ENCODE assay signal across 8 cellular contexts in genomic region chr7:134317434-134317833, GRCh38. TPM values are rescaled to one million over a fixed set of nuclear protein-coding genes. Genes with fewer than 3 reads are reported as not detected.
A peak's percentile ranks its signal among the peaks of the same experiment; 100 is the strongest.
DNase-seq lines count a peak whose midpoint lies in the region; TF ChIP-seq lines count a peak whose summit lies in the region.
"Had no signal": no experiment of that assay in that cellular context is flagged by ENCODE, and none has a peak within 500 bp of the region (broad histone marks: within the 10 kb centered on the region; RNA-seq: fewer than 3 reads in every experiment).

No MANE protein-coding gene starts in this region.

- intact Hi-C loops in spleen (cut with DNase I; ENCODE audit: low total_unique reads): no loop called here

- H3K27me3 ChIP-seq in iPS-15b (ENCODE audit: control insufficient read depth, insufficient read depth, low read length) (peaks cover 5% of the 10 kb centered on the region), spleen (replicated peaks in 1 of 7) (peaks cover 0 to 5% (median 0%) of the 10 kb centered on the region in 7 donors)
- H3K27me3 ChIP-seq: body of pancreas had no signal

- no peak overlapping the region for H3K27ac Mint-ChIP-seq in HFFc6

- H3K4me1 ChIP-seq in iPS-15b (ENCODE audit: control insufficient read depth, insufficient read depth, low read length) (peaks cover 5% of the 10 kb centered on the region), spleen (peaks cover 4 to 26% (median 14%) of the 10 kb centered on the region in 6 donors)

- no peak overlapping the region for H3K9ac ChIP-seq in iPS-15b (ENCODE audit: low read depth, low read length)

- H3K4me1 Mint-ChIP-seq in HFFc6 (ENCODE audit: low read depth): peaks cover 48% of the 10 kb centered on the region

- no peaks in the 10 kb centered on the region for H3K36me3 Mint-ChIP-seq in HFFc6 (ENCODE audit: low read depth)

- 74 to 78% (median 77%) methylated on average over 7 of the region's 7 CpGs for WGBS in spleen, 5 donors

- peak overlapping the region; percentile 92 for H3K4me3 Mint-ChIP-seq in HFFc6

- no peaks in the 10 kb centered on the region for H3K36me3 ChIP-seq in iPS-15b (ENCODE audit: control insufficient read depth, insufficient read depth, low read length)
- H3K36me3 ChIP-seq in spleen: peaks cover 0 to under 1% (median 0%) of the 10 kb centered on the region in 6 donors

- TF ChIP-seq CTCF in HFFc6 (IDR thresholded peaks at IDR 0.05) (no peak), WI38 (IDR thresholded peaks at IDR 0.05; ENCODE audit: low read depth, low read length) (no peak), spleen (IDR thresholded peaks at IDR 0.05 in 8 of 11, conservative IDR thresholded peaks at IDR 0.05 in 3 of 11) (no peak)

- DNase-seq in HFFc6: no peak
- no peak for DNase-seq in spleen
- no peak for DNase-seq in iPS-NIHi7 (ENCODE audit: extremely low spot score)
- DNase-seq in DMS114 treated with DMSO at 0.1 percent for 48 hours (lab: John Stamatoyannopoulos, UW; ENCODE audit: unreplicated experiment): no peak
- no peak for DNase-seq in NCI-H82 (lab: John Stamatoyannopoulos, UW)

- H3K27ac ChIP-seq in spleen: peak overlapping the region in 5 of 8 donors; percentile 75 to 84 (median 83)

- H3K9me3 Mint-ChIP-seq in HFFc6: no peaks in the 10 kb centered on the region

- H3K4me3 ChIP-seq in WI38 (ENCODE audit: low read depth, low read length) (peak overlapping the region; percentile 79), iPS-15b (ENCODE audit: low read depth, low read length) (peak overlapping the region; percentile 58), spleen (peak overlapping the region in 7 of 8 donors; percentile 78 to 96 (median 93))

- H3K27me3 Mint-ChIP-seq in HFFc6 (ENCODE audit: insufficient read depth): peaks cover 2% of the 10 kb centered on the region; the same call in 1 of the 2 replicates

- H3K9me3 ChIP-seq in iPS-15b (ENCODE audit: control insufficient read depth, insufficient read depth, low read length) (no peaks in the 10 kb centered on the region), spleen (no peaks in the 10 kb centered on the region)
- H3K9me3 ChIP-seq: body of pancreas had no signal

- no peak for TF ChIP-seq POLR2A in spleen (IDR thresholded peaks at IDR 0.05)

RNA-seq across cellular contexts. Expression of gene SLC35B4, which starts 0.7 kb away (rescaled TPM):
- 10 to 100 TPM; 21.0 to 32.3 (median 29.4) TPM for total RNA-seq in HFFc6 (2021; fragmentation: NEBNext Ultra II Directional; extraction: Animal tissue kit (Norgen Biotek cat#: 25700))
- total RNA-seq in spleen: 10 to 100 TPM; 10.8 to 19.0 (median 15.0) TPM
- polyA plus RNA-seq in spleen: 1 to 10 TPM; 3.4 to 4.8 (median 4.0) TPM
